3 cellular contexts compared by ENCODE assay signal in the genomic region with DNA sequence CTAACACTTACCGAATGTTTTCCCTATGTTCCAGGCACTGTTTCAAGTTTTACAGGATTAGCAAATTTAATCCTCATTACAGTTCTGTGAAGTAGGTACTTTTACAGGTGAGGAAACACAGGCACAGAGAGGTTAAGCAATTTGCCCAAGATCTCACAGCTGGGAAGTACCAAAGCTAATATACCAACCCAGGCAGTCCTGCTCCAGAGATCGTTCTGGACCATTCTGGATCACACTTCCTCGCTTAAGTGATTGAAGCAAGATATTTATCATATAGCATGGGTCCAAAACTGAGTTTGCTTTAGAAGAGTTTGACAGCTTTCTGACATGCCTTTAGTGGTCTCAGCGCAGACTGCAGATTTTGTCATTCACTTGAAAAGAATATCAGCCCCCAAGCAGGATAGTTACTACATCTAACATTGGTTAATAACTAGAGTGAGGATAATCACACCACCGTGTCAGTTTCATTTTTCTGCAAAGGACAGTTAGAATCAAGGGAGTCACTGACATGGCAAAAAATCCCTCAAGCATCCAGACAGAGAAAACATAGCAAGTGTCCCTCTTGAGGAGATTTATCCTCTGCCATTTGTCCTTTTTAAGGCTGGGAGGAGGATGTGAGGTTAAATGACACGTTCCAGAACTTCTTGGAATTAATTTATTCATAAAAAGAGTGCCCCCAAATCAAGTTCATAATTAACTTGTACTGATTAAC.
A peak's percentile ranks its signal among the peaks of the same experiment; 100 is the strongest.
TF ChIP-seq lines count a peak whose summit lies in the region.

No MANE protein-coding gene starts in this region.

TF ChIP-seq in SK-N-SH, 30 proteins besides CTCF, POLR2A, EP300 and RAD21:
- TF ChIP-seq TEAD4 (IDR thresholded peaks at IDR 0.05; ENCODE audit: borderline replicate concordance, insufficient read depth): no peak
- no peak for TF ChIP-seq SIN3A (IDR thresholded peaks at IDR 0.05; ENCODE audit: borderline replicate concordance, low read depth, low read length)
- TF ChIP-seq MEF2A (IDR thresholded peaks at IDR 0.05; ENCODE audit: borderline replicate concordance, low read depth): no peak
- TF ChIP-seq TCF12 (IDR thresholded peaks at IDR 0.05): no peak

TF ChIP-seq in SK-N-SH treated with all-trans-retinoic acid at 6 μM for 48 hours, 23 proteins besides CTCF, POLR2A, EP300 and RAD21:
- TF ChIP-seq TOX (CRISPR knock-in tag; IDR thresholded peaks at IDR 0.05; ENCODE audit: borderline replicate concordance) (no peak), BACH2 (CRISPR knock-in tag; IDR thresholded peaks at IDR 0.05; ENCODE audit: borderline replicate concordance) (no peak), OSR1 (CRISPR knock-in tag; IDR thresholded peaks at IDR 0.05) (no peak)
- TF ChIP-seq, protein P1, sequence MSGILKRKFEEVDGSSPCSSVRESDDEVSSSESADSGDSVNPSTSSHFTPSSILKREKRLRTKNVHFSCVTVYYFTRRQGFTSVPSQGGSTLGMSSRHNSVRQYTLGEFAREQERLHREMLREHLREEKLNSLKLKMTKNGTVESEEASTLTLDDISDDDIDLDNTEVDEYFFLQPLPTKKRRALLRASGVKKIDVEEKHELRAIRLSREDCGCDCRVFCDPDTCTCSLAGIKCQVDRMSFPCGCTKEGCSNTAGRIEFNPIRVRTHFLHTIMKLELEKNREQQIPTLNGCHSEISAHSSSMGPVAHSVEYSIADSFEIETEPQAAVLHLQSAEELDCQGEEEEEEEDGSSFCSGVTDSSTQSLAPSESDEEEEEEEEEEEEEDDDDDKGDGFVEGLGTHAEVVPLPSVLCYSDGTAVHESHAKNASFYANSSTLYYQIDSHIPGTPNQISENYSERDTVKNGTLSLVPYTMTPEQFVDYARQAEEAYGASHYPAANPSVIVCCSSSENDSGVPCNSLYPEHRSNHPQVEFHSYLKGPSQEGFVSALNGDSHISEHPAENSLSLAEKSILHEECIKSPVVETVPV (CRISPR knock-in tag; IDR thresholded peaks at IDR 0.05): no peak
- TF ChIP-seq, protein P2, sequence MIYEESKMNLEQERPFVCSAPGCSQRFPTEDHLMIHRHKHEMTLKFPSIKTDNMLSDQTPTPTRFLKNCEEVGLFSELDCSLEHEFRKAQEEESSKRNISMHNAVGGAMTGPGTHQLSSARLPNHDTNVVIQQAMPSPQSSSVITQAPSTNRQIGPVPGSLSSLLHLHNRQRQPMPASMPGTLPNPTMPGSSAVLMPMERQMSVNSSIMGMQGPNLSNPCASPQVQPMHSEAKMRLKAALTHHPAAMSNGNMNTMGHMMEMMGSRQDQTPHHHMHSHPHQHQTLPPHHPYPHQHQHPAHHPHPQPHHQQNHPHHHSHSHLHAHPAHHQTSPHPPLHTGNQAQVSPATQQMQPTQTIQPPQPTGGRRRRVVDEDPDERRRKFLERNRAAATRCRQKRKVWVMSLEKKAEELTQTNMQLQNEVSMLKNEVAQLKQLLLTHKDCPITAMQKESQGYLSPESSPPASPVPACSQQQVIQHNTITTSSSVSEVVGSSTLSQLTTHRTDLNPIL (CRISPR knock-in tag; IDR thresholded peaks at IDR 0.05; ENCODE audit: low read depth): no peak
TF ChIP-seq in SK-N-SH treated with all-trans-retinoic acid at 6 μM for 48 hours: peak in this region for 0.

TF ChIP-seq in H1, 55 proteins besides CTCF, POLR2A, EP300 and RAD21:
- TF ChIP-seq KDM1A (IDR thresholded peaks at IDR 0.05; ENCODE audit: borderline replicate concordance, low read length) (peak; percentile 56; the same call in 1 of the 2 replicates), BCL11A (IDR thresholded peaks at IDR 0.05; ENCODE audit: low read depth in 2 of 2, low read length in 2 of 2) (no peak), ZNF274 (IDR thresholded peaks at IDR 0.05; ENCODE audit: borderline replicate concordance, extremely low read depth, low read length) (no peak), YY1 (IDR thresholded peaks at IDR 0.05; ENCODE audit: low read depth, low read length) (no peak)
